ENCODE assay signal across 1 cellular context in the genomic region with DNA sequence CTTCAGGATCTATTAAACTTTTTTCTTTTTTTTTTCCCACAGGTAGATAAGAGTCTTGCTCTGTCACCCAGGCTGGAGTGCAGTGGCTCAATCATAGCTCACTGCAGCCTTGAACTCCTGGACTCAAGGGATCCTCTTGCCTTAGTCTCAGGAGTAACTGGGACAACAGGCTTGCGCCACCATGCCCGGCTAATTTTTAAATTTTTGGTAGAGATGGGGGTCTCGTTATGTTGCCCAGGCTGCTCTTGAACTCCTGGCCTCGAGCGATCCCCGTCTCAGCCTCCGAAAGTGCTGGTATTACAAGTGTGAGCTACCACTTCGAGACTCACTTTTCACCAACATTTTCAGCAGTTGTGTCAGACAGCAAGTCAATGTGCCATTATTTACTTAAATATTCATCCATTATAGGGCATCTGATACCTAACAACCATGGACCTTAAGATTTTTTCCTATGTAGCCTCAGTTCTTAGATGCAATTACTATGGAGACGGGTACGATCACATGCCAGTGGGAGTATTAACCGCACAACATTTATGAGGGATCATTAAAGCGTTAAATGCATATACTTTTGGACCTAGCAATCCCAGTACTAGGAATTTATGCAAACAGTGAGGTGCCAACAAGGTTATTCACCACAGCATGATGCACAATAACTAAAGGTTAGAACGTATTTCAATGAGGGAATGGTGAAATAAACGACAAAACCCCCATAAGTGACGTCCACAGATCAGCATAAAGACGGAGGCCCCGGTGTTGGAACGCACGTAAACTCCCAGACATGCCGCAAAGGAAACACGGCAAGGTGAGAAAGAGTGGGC.
TF ChIP-seq lines count a peak whose summit lies in the region.

No MANE protein-coding gene starts in this region.

TF ChIP-seq in GM12878, 131 proteins besides CTCF, POLR2A, EP300 and RAD21:
- TF ChIP-seq ZNF622 (IDR thresholded peaks at IDR 0.05): no peak
- TF ChIP-seq MEF2A (IDR thresholded peaks at IDR 0.05; ENCODE audit: insufficient read depth, low read depth, low read length): no peak
- peak; percentile 13; the same call in 1 of the 2 replicates for TF ChIP-seq NBN (IDR thresholded peaks at IDR 0.05)
- peak; percentile 77; the same call in 1 of the 2 replicates for TF ChIP-seq IKZF1 (conservative IDR thresholded peaks at IDR 0.05)
- peak; percentile 60 for TF ChIP-seq HDAC6 (IDR thresholded peaks at IDR 0.05; ENCODE audit: unreplicated experiment)
- TF ChIP-seq, protein P1, sequence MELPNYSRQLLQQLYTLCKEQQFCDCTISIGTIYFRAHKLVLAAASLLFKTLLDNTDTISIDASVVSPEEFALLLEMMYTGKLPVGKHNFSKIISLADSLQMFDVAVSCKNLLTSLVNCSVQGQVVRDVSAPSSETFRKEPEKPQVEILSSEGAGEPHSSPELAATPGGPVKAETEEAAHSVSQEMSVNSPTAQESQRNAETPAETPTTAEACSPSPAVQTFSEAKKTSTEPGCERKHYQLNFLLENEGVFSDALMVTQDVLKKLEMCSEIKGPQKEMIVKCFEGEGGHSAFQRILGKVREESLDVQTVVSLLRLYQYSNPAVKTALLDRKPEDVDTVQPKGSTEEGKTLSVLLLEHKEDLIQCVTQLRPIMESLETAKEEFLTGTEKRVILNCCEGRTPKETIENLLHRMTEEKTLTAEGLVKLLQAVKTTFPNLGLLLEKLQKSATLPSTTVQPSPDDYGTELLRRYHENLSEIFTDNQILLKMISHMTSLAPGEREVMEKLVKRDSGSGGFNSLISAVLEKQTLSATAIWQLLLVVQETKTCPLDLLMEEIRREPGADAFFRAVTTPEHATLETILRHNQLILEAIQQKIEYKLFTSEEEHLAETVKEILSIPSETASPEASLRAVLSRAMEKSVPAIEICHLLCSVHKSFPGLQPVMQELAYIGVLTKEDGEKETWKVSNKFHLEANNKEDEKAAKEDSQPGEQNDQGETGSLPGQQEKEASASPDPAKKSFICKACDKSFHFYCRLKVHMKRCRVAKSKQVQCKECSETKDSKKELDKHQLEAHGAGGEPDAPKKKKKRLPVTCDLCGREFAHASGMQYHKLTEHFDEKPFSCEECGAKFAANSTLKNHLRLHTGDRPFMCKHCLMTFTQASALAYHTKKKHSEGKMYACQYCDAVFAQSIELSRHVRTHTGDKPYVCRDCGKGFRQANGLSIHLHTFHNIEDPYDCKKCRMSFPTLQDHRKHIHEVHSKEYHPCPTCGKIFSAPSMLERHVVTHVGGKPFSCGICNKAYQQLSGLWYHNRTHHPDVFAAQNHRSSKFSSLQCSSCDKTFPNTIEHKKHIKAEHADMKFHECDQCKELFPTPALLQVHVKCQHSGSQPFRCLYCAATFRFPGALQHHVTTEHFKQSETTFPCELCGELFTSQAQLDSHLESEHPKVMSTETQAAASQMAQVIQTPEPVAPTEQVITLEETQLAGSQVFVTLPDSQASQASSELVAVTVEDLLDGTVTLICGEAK (IDR thresholded peaks at IDR 0.05; ENCODE audit: borderline replicate concordance): 0 out of 2 replicates have a peak, but pooled peaks have one; percentile 15
- TF ChIP-seq MTA2 (IDR thresholded peaks at IDR 0.05; ENCODE audit: low read depth): peak; percentile 75
- TF ChIP-seq IKZF2 (IDR thresholded peaks at IDR 0.05): peak; percentile 53 to 65; a peak in 2 of 4 replicates
- TF ChIP-seq, protein P2, sequence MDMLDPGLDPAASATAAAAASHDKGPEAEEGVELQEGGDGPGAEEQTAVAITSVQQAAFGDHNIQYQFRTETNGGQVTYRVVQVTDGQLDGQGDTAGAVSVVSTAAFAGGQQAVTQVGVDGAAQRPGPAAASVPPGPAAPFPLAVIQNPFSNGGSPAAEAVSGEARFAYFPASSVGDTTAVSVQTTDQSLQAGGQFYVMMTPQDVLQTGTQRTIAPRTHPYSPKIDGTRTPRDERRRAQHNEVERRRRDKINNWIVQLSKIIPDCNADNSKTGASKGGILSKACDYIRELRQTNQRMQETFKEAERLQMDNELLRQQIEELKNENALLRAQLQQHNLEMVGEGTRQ (IDR thresholded peaks at IDR 0.05; ENCODE audit: borderline replicate concordance, low read depth, low read length): no peak
- TF ChIP-seq, protein P3, sequence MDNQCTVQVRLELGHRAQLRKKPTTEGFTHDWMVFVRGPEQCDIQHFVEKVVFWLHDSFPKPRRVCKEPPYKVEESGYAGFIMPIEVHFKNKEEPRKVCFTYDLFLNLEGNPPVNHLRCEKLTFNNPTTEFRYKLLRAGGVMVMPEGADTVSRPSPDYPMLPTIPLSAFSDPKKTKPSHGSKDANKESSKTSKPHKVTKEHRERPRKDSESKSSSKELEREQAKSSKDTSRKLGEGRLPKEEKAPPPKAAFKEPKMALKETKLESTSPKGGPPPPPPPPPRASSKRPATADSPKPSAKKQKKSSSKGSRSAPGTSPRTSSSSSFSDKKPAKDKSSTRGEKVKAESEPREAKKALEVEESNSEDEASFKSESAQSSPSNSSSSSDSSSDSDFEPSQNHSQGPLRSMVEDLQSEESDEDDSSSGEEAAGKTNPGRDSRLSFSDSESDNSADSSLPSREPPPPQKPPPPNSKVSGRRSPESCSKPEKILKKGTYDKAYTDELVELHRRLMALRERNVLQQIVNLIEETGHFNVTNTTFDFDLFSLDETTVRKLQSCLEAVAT (IDR thresholded peaks at IDR 0.05): peak; percentile 31; the same call in 1 of the 2 replicates
- TF ChIP-seq ATF7 (IDR thresholded peaks at IDR 0.05; ENCODE audit: low read depth): peak; percentile 46; the same call in 1 of the 2 replicates
- TF ChIP-seq, protein P4, sequence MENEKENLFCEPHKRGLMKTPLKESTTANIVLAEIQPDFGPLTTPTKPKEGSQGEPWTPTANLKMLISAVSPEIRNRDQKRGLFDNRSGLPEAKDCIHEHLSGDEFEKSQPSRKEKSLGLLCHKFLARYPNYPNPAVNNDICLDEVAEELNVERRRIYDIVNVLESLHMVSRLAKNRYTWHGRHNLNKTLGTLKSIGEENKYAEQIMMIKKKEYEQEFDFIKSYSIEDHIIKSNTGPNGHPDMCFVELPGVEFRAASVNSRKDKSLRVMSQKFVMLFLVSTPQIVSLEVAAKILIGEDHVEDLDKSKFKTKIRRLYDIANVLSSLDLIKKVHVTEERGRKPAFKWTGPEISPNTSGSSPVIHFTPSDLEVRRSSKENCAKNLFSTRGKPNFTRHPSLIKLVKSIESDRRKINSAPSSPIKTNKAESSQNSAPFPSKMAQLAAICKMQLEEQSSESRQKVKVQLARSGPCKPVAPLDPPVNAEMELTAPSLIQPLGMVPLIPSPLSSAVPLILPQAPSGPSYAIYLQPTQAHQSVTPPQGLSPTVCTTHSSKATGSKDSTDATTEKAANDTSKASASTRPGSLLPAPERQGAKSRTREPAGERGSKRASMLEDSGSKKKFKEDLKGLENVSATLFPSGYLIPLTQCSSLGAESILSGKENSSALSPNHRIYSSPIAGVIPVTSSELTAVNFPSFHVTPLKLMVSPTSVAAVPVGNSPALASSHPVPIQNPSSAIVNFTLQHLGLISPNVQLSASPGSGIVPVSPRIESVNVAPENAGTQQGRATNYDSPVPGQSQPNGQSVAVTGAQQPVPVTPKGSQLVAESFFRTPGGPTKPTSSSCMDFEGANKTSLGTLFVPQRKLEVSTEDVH (IDR thresholded peaks at IDR 0.05; ENCODE audit: low read depth, partially characterized antibody): peak; percentile 55
- 0 out of 2 replicates have a peak, but pooled peaks have one; percentile 25 for TF ChIP-seq CREB1 (IDR thresholded peaks at IDR 0.05; ENCODE audit: low read depth)
- TF ChIP-seq RELA (IDR thresholded peaks at IDR 0.05; ENCODE audit: borderline replicate concordance, partially characterized antibody): no peak
- TF ChIP-seq RELB (IDR thresholded peaks at IDR 0.05; ENCODE audit: low read depth): peak; percentile 34; the same call in 1 of the 2 replicates
- peak; percentile 18 for TF ChIP-seq MEF2B (IDR thresholded peaks at IDR 0.05; ENCODE audit: partially characterized antibody, poor library complexity, severe bottlenecking)
- 0 out of 2 replicates have a peak, but pooled peaks have one; percentile 63 for TF ChIP-seq HDGF (IDR thresholded peaks at IDR 0.05)
- TF ChIP-seq PAX5 (IDR thresholded peaks at IDR 0.05; ENCODE audit: borderline replicate concordance, low read depth, low read length): peak; percentile 35; the same call in 1 of the 2 replicates
- TF ChIP-seq RUNX3 (IDR thresholded peaks at IDR 0.05; ENCODE audit: low read length): peak; percentile 37; the same call in 1 of the 2 replicates
